ENCODE assay signal across 8 cellular contexts in the genomic region with DNA sequence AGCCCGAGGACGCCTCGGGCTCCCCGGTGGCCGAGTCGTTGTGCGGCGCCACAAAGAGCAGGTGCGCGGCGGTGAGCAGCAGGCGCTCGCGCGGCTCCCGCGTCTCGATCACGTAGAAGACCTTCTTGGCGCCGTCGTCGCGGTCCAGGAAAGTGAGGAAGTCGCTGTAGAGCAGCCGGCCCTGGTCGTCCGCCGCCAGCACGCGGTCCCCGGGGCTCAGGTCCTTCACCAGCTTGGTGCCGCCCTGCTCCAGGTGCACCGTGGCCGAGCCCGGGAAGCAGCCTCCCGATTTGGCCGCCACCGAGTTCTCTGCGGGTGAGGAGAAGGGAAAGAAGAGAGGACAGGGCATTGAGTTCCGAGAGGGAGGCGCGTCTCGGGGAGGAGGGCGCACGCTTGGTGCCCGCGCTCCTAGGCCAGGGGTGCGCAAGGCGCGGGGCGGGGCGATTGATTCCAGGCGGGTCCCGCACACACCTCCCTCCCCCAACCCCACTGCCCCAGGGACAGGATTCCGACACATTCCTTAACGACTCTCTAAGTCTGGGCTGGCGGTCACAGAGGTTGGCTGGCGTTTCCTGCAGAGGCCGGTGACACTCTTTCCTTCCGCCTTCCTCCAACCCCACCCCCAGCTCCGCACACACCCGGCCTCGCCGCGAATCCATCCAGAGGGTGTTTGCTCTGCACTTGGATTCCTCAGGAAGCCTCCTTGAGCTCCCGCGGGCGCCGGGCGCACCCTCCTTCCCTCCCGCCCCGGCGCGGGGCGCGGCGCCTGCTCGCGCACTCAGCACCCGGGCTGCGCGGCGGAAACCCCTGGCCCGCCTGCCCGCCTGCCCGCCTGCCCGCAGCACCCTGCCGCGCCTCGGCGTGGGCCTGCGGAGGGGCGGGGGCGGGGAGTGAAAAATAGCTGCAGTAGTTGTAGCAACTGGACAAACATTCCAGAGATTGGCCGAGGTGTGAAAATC. TPM values are rescaled to one million over a fixed set of nuclear protein-coding genes. Genes with fewer than 3 reads are reported as not detected.
DNase-seq lines count a peak whose midpoint lies in the region; ATAC-seq, FAIRE-seq and TF ChIP-seq lines count a peak whose summit lies in the region.

No MANE protein-coding gene starts in this region.

- no peak for TF ChIP-seq POLR2A in vagina (IDR thresholded peaks at IDR 0.05)

- H3K9me3 Mint-ChIP-seq in activated T-helper 2 cell treated with anti-CD3 and anti-CD28 coated beads, Interferon-gamma antibody, Interleukin-2, Interleukin-4, amounts not matched to agents 10 μg/mL and 5 μg/mL and 100 μg/mL, durations not matched to agents 14 hours and 24 hours and 36 hours: no peaks in the 10 kb centered on the region
- H3K9me3 Mint-ChIP-seq in Caco-2 (ENCODE audit: unreplicated experiment): no peaks in the 10 kb centered on the region

- peak; percentile 13 for DNase-seq in stimulated activated CD4-positive, alpha-beta T cell treated with anti-CD3 and anti-CD28 coated beads, Interleukin-4, amount 100 ng/mL, for 1 hour
- DNase-seq in stimulated activated CD4-positive, alpha-beta T cell treated with anti-CD3 and anti-CD28 coated beads, Interleukin-1b, Interleukin-23, amount 100 ng/mL, for 48 hours: no peak
- peak; percentile 20 for DNase-seq in activated T-helper 2 cell treated with anti-CD3 and anti-CD28 coated beads, Interferon-gamma antibody, Interleukin-2, Interleukin-4, amounts not matched to agents 10 μg/mL and 5 μg/mL and 100 μg/mL, durations not matched to agents 14 hours and 24 hours and 36 hours (ENCODE audit: low spot score)
- DNase-seq in kidney tubule cell (ENCODE audit: low spot score) (peak; percentile 81), vagina (ENCODE audit: extremely low spot score in 2 of 2) (no peak), urothelium cell line (ENCODE audit: low spot score) (no peak), Caco-2 (no peak)

- H3K27ac Mint-ChIP-seq in activated T-helper 2 cell treated with anti-CD3 and anti-CD28 coated beads, Interferon-gamma antibody, Interleukin-2, Interleukin-4, amounts not matched to agents 10 μg/mL and 5 μg/mL and 100 μg/mL, durations not matched to agents 14 hours and 24 hours and 36 hours: peak overlapping the region; percentile 28
- no peak overlapping the region for H3K27ac Mint-ChIP-seq in Caco-2 (ENCODE audit: unreplicated experiment)

- POLR2A ChIA-PET in Caco-2 (lab: Charles Lee): no interaction called here

- peaks cover 16% of the 10 kb centered on the region for H3K4me1 Mint-ChIP-seq in activated T-helper 2 cell treated with anti-CD3 and anti-CD28 coated beads, Interferon-gamma antibody, Interleukin-2, Interleukin-4, amounts not matched to agents 10 μg/mL and 5 μg/mL and 100 μg/mL, durations not matched to agents 14 hours and 24 hours and 36 hours (ENCODE audit: low read depth)
- no peaks in the 10 kb centered on the region for H3K4me1 Mint-ChIP-seq in Caco-2 (ENCODE audit: low read depth, unreplicated experiment)

- CTCF ChIA-PET in Caco-2 (lab: Charles Lee): no interaction called here

- H3K27me3 ChIP-seq in vagina (peaks cover 14% of the 10 kb centered on the region), Caco-2 (replicated peaks; ENCODE audit: control insufficient read depth, insufficient read depth, low read length) (no peaks in the 10 kb centered on the region)

- H3K4me1 ChIP-seq in vagina: peaks cover 51% of the 10 kb centered on the region
- H3K4me1 ChIP-seq in Caco-2: peaks cover 21% of the 10 kb centered on the region

- H3K4me3 Mint-ChIP-seq in activated T-helper 2 cell treated with anti-CD3 and anti-CD28 coated beads, Interferon-gamma antibody, Interleukin-2, Interleukin-4, amounts not matched to agents 10 μg/mL and 5 μg/mL and 100 μg/mL, durations not matched to agents 14 hours and 24 hours and 36 hours (ENCODE audit: low read depth): peak overlapping the region; percentile 73
- no peak overlapping the region for H3K4me3 Mint-ChIP-seq in Caco-2 (ENCODE audit: unreplicated experiment)

- no peaks in the 10 kb centered on the region for H3K36me3 Mint-ChIP-seq in activated T-helper 2 cell treated with anti-CD3 and anti-CD28 coated beads, Interferon-gamma antibody, Interleukin-2, Interleukin-4, amounts not matched to agents 10 μg/mL and 5 μg/mL and 100 μg/mL, durations not matched to agents 14 hours and 24 hours and 36 hours (ENCODE audit: low read depth)
- H3K36me3 Mint-ChIP-seq in Caco-2 (ENCODE audit: insufficient read depth, unreplicated experiment): peaks cover 13% of the 10 kb centered on the region

- no peaks in the 10 kb centered on the region for H3K9me3 ChIP-seq in vagina
- H3K9me3 ChIP-seq in Caco-2: no peaks in the 10 kb centered on the region

- H3K27ac ChIP-seq in vagina: no peak overlapping the region

- intact Hi-C loops in activated T-helper 2 cell treated with anti-CD3 and anti-CD28 coated beads, Interferon-gamma antibody, Interleukin-2, Interleukin-4, amounts not matched to agents 10 μg/mL and 5 μg/mL and 100 μg/mL, durations not matched to agents 14 hours and 24 hours and 36 hours (cut with micrococcal nuclease): loop anchor here (2.0 kb wide), 5 partner anchors 293 to 1205 kb away; partner anchors contain the start of gene RNF32
- intact Hi-C loops in vagina (cut with DNase I): no loop called here
- intact Hi-C loops in Caco-2 (cut with micrococcal nuclease; ENCODE audit: unreplicated experiment): no loop called here

- BruUV-seq in Caco-2 (replicated peaks; lab: Mats Ljungman, UMichigan): no TSS peak

- no peak for FAIRE-seq in urothelium cell line (lab: Jason Lieb, UNC)

- TF ChIP-seq CTCF in vagina (IDR thresholded peaks at IDR 0.05) (no peak), Caco-2 (IDR thresholded peaks at IDR 0.05; ENCODE audit: insufficient read depth in 1 of 2, low read depth in 1 of 2, low read length in 1 of 2, severe bottlenecking in 1 of 2, unreplicated experiment in 1 of 2) (no peak)

- H3K36me3 ChIP-seq in vagina (no peaks in the 10 kb centered on the region), Caco-2 (ENCODE audit: control insufficient read depth, insufficient read depth, low read length) (no peaks in the 10 kb centered on the region)

- no peak for ATAC-seq in GM19351 (IDR thresholded peaks at IDR 0.05; ENCODE audit: unreplicated experiment)

- peak overlapping the region; percentile 6 to 33 for H3K4me3 ChIP-seq in vagina
- no peak overlapping the region for H3K4me3 ChIP-seq in Caco-2 (ENCODE audit: low read depth, low read length)

- H3K27me3 Mint-ChIP-seq in activated T-helper 2 cell treated with anti-CD3 and anti-CD28 coated beads, Interferon-gamma antibody, Interleukin-2, Interleukin-4, amounts not matched to agents 10 μg/mL and 5 μg/mL and 100 μg/mL, durations not matched to agents 14 hours and 24 hours and 36 hours (ENCODE audit: low read depth): peaks cover 66% of the 10 kb centered on the region
- no peaks in the 10 kb centered on the region for H3K27me3 Mint-ChIP-seq in Caco-2 (ENCODE audit: insufficient read depth, unreplicated experiment)

RNA-seq across cellular contexts. Expression of gene SHH, which starts 8.6 kb away (rescaled TPM):
- total RNA-seq in activated T-helper 2 cell treated with anti-CD3 and anti-CD28 coated beads, Interferon-gamma antibody, Interleukin-2, Interleukin-4, amounts not matched to agents 10 μg/mL and 5 μg/mL and 100 μg/mL, durations not matched to agents 14 hours and 24 hours and 36 hours: 0.07 and 0.14 TPM in 2 replicates
- 0.25 TPM for total RNA-seq in vagina
- 4.7 and 6.2 TPM in 2 replicates for total RNA-seq in Caco-2 (2022)

Comparison
In these comparisons a context has a peak if more than half of its experiments do, and no peak if none do; other contexts are left out.
1. DNase-seq: peak in stimulated activated CD4-positive, alpha-beta T cell treated with anti-CD3 and anti-CD28 coated beads, Interleukin-4, amount 100 ng/mL, for 1 hour (single experiment), activated T-helper 2 cell treated with anti-CD3 and anti-CD28 coated beads, Interferon-gamma antibody, Interleukin-2, Interleukin-4, amounts not matched to agents 10 μg/mL and 5 μg/mL and 100 μg/mL, durations not matched to agents 14 hours and 24 hours and 36 hours (single experiment) and kidney tubule cell (single experiment); none in stimulated activated CD4-positive, alpha-beta T cell treated with anti-CD3 and anti-CD28 coated beads, Interleukin-1b, Interleukin-23, amount 100 ng/mL, for 48 hours (single experiment), vagina (0 of 2), urothelium cell line (single experiment) and Caco-2 (0 of 2).